8 cellular contexts compared by ENCODE assay signal in genomic region chr7:5450549-5451327, GRCh38. TPM values are rescaled to one million over a fixed set of nuclear protein-coding genes. Genes with fewer than 3 reads are reported as not detected.
DNase-seq lines count a peak whose midpoint lies in the region; ATAC-seq and TF ChIP-seq lines count a peak whose summit lies in the region.

No MANE protein-coding gene starts in this region.

- H3K27ac Mint-ChIP-seq in Calu3 (ENCODE audit: unreplicated experiment) (peak overlapping the region; percentile 61), endodermal cell (no peak overlapping the region)

- intact Hi-C loops in Calu3 (cut with micrococcal nuclease; ENCODE audit: unreplicated experiment): loop anchor here (1.0 to 2.0 kb wide), 2 partner anchors 84 to 210 kb away; no protein-coding TSS in a partner anchor
- intact Hi-C loops in aorta (cut with DNase I): loop anchor here (2.0 to 10.0 kb wide), 3 partner anchors 86 to 210 kb away; no protein-coding TSS in a partner anchor

- no peak overlapping the region for H3K9ac ChIP-seq in endodermal cell (ENCODE audit: extremely low read depth, low read length, poor library complexity, severe bottlenecking)

- no peaks in the 10 kb centered on the region for H3K4me1 ChIP-seq in endodermal cell (ENCODE audit: control insufficient read depth, insufficient read depth, low read length)
- no peaks in the 10 kb centered on the region for H3K4me1 ChIP-seq in aorta (ENCODE audit: control insufficient read depth in 1 of 2, insufficient read depth in 2 of 2, low read length in 2 of 2)

- no TSS peak for BruUV-seq in Calu3 (replicated peaks; lab: Mats Ljungman, UMichigan)

- H3K27me3 ChIP-seq in endodermal cell (ENCODE audit: control insufficient read depth, insufficient read depth, low read length, poor library complexity, severe bottlenecking) (no peaks in the 10 kb centered on the region), aorta (ENCODE audit: control insufficient read depth in 1 of 2, insufficient read depth in 2 of 2, low read length in 1 of 2) (no peaks in the 10 kb centered on the region)

- H3K4me1 Mint-ChIP-seq in Calu3 (ENCODE audit: low read depth, unreplicated experiment) (peaks cover 9% of the 10 kb centered on the region), endodermal cell (no peaks in the 10 kb centered on the region)

- DNase-seq in Calu3 (peak; percentile 61), endodermal cell (peak; percentile 91), mucosa of gallbladder (ENCODE audit: low spot score) (peak; percentile 50), aorta (peak; percentile 66 to 84)
- DNase-seq in Jurkat, Clone E6-1 (ENCODE audit: low read depth, low spot score): peak; percentile 60
- DNase-seq in activated CD4-positive, alpha-beta T cell treated with anti-CD3 and anti-CD28 coated beads, Interleukin-2, amount 50 U/mL, for 48 hours: peak; percentile 27 to 34

- 50 to 55% methylated on average over 8 to 19 of the region's 19 CpGs for WGBS in endodermal cell (ENCODE audit: insufficient coverage in 1 of 2, insufficient read length in 1 of 2), 2 experiments
- 17 to 18% methylated on average over 17 to 19 of the region's 19 CpGs for WGBS in aorta, 2 donors

- H3K4me3 ChIP-seq in Jurkat, Clone E6-1 (ENCODE audit: low read length): no peak overlapping the region; the same call in 1 of the 2 replicates
- no peak overlapping the region for H3K4me3 ChIP-seq in endodermal cell (ENCODE audit: low read length)
- no peak overlapping the region for H3K4me3 ChIP-seq in aorta (ENCODE audit: low read length in 2 of 2)

- no peak overlapping the region for H3K4me3 Mint-ChIP-seq in Calu3 (ENCODE audit: low read depth, unreplicated experiment)
- H3K4me3 Mint-ChIP-seq in endodermal cell: no peak overlapping the region

- peaks cover 25% of the 10 kb centered on the region for H3K36me3 Mint-ChIP-seq in Calu3 (ENCODE audit: insufficient read depth, unreplicated experiment)
- no peaks in the 10 kb centered on the region for H3K36me3 Mint-ChIP-seq in endodermal cell (ENCODE audit: low read depth)

- no peaks in the 10 kb centered on the region for H3K36me3 ChIP-seq in endodermal cell (ENCODE audit: control insufficient read depth, insufficient read depth, low read length)
- H3K36me3 ChIP-seq in aorta (ENCODE audit: control insufficient read depth in 1 of 2, insufficient read depth in 2 of 2, low read length in 1 of 2): no peaks in the 10 kb centered on the region

- ATAC-seq in aorta (ENCODE audit: low FRiP score): peak; percentile 76
- no peak for ATAC-seq in GM18517 (IDR thresholded peaks at IDR 0.05; ENCODE audit: unreplicated experiment)
- ATAC-seq in HG03354 (IDR thresholded peaks at IDR 0.05; ENCODE audit: poor library complexity, severe bottlenecking, unreplicated experiment): no peak

- peak; percentile 91 for TF ChIP-seq CTCF in Calu3 (IDR thresholded peaks at IDR 0.05; ENCODE audit: unreplicated experiment)
- TF ChIP-seq CTCF in endodermal cell (conservative IDR thresholded peaks at IDR 0.05): peak; percentile 82

- H3K27ac ChIP-seq in endodermal cell (ENCODE audit: low read depth, low read length) (no peak overlapping the region), aorta (ENCODE audit: low read depth in 1 of 2, low read length in 2 of 2) (no peak overlapping the region)

- CTCF ChIA-PET in Calu3 (lab: Charles Lee): interaction anchor here (0.5 to 3.2 kb wide), 8 partner anchors 13 to 1110 kb away, joined by 3 to 34 read pairs (median 4); no protein-coding TSS in a partner anchor

- H3K9me3 ChIP-seq in endodermal cell (ENCODE audit: control insufficient read depth, low read length) (no peaks in the 10 kb centered on the region), aorta (ENCODE audit: control insufficient read depth, low read length) (no peaks in the 10 kb centered on the region)

- H3K27me3 Mint-ChIP-seq in Calu3 (ENCODE audit: unreplicated experiment) (peaks cover 8% of the 10 kb centered on the region), endodermal cell (ENCODE audit: insufficient read depth) (peaks cover 3% of the 10 kb centered on the region)

- no peaks in the 10 kb centered on the region for H3K9me3 Mint-ChIP-seq in Calu3 (ENCODE audit: low read depth, unreplicated experiment)
- H3K9me3 Mint-ChIP-seq in endodermal cell: no peaks in the 10 kb centered on the region

RNA-seq across cellular contexts. Expression of gene TNRC18, which starts 27.1 kb away (rescaled TPM):
- 213 and 218 TPM in 2 replicates for total RNA-seq in Calu3 (2022)
- polyA plus RNA-seq in Jurkat, Clone E6-1 (2012; ENCODE audit: insufficient read depth, insufficient read length): 41.2 TPM
- total RNA-seq in endodermal cell: 100 to 1,000 TPM; 103 to 136 TPM
- polyA plus RNA-seq in endodermal cell (2013, experiment 1 of 2): 48.8 TPM
- 55.8 TPM for polyA plus RNA-seq in endodermal cell (2013, experiment 2 of 2)
- total RNA-seq in mucosa of gallbladder: 171 TPM
- total RNA-seq in aorta: 100 to 1,000 TPM; 108 to 132 TPM
- polyA plus RNA-seq in aorta: 10 to 100 TPM; 41.8 to 48.4 TPM

Comparison
In these comparisons a context has a peak if more than half of its experiments do, and no peak if none do; other contexts are left out.
1. DNase-seq: peak in every context shown above with its lines; median percentile 91 in endodermal cell; 75 in aorta; 61 in Calu3; 60 in Jurkat, Clone E6-1; 50 in mucosa of gallbladder; 30 in activated CD4-positive, alpha-beta T cell treated with anti-CD3 and anti-CD28 coated beads, Interleukin-2, amount 50 U/mL, for 48 hours.